In genomic region chr11:93668171-93668570, GRCh38 we compare ENCODE assay signal across 1 cellular context.
TF ChIP-seq lines count a peak whose summit lies in the region.

No MANE protein-coding gene starts in this region.

TF ChIP-seq in WTC11, 78 proteins besides CTCF, POLR2A, EP300 and RAD21 (continued from another document):
- no peak for TF ChIP-seq ZNF532 (CRISPR knock-in tag; IDR thresholded peaks at IDR 0.05; ENCODE audit: borderline replicate concordance)
